Comparison of ENCODE assay signal across 9 cellular contexts in the genomic region with DNA sequence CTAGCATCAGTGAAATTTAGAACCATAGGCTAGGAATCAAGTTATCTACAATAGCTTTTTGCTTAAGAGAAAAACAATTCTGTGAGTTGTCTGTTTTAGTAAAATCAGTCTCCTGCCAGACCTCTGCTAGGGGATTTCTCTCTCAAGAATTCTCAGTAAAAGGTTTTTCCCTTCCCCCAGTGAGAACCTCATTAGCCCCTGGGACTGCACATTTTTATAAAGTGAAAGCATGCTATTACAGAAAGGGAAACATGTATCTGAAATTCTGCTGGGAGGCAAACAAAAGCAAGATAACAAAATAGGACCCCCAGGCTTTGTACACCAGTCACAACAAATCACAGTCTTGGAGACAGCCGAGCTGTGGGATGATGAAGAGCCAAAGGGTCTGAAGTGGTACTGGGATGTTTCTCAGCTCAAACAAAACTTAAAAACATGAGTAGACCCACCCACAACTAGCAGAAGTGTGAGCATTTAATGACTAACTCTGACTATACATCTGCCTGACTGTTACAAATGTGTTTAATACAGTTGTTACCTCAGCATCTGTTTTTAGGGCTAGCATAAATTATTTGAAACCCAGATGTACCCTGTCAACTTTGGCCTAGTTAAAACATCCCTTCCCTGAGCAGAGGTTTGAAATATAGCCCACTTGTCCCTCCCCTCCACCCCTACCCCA. TPM values are rescaled to one million over a fixed set of nuclear protein-coding genes. Genes with fewer than 3 reads are reported as not detected.
DNase-seq lines count a peak whose midpoint lies in the region; ATAC-seq and TF ChIP-seq lines count a peak whose summit lies in the region.
"Had no signal": no experiment of that assay in that cellular context is flagged by ENCODE, and none has a peak within 500 bp of the region (broad histone marks: within the 10 kb centered on the region; RNA-seq: fewer than 3 reads in every experiment).

No MANE protein-coding gene starts in this region.

- no peak overlapping the region for H3K9ac ChIP-seq in IMR-90 (ENCODE audit: low read depth, low read length)
- H3K9ac ChIP-seq in trophoblast cell (ENCODE audit: low read length): no peak overlapping the region
- no peak overlapping the region for H3K9ac ChIP-seq in Karpas-422 (ENCODE audit: low read length)

- H2AK9ac ChIP-seq in IMR-90 (replicated peaks; ENCODE audit: low read depth, low read length, poor library complexity): no peak overlapping the region

- ATAC-seq in GM18870 (IDR thresholded peaks at IDR 0.05; ENCODE audit: unreplicated experiment): peak; percentile 41
- ATAC-seq in IMR-90 (ENCODE audit: low read depth): peak; percentile 67

- H2AFZ ChIP-seq in IMR-90 (replicated peaks; ENCODE audit: low read length, poor library complexity) (no peak overlapping the region), trophoblast cell (ENCODE audit: insufficient read depth, low read length, poor library complexity) (no peak overlapping the region), Karpas-422 (ENCODE audit: low read length) (no peak overlapping the region)

- in situ Hi-C loops in IMR-90 (cut with MboI; ENCODE audit: low sequenced_read_pairs): loop anchor here (10.0 kb wide), 2 partner anchors 142 to 302 kb away; no protein-coding TSS in a partner anchor

- DNase-seq in CD4-positive, alpha-beta memory T cell: no peak
- peak; percentile 60 for DNase-seq in IMR-90
- peak; percentile 23 for DNase-seq in fibroblast of peridontal ligament (ENCODE audit: extremely low read depth)
- no peak for DNase-seq in DMS79 (lab: John Stamatoyannopoulos, UW)
- no peak for DNase-seq in cortex of kidney (lab: John Stamatoyannopoulos, UW)
- DNase-seq in trophoblast cell: no peak
- DNase-seq in Karpas-422: no peak
- DNase-seq: NCI-H1105 had no signal

- peaks cover 78% of the 10 kb centered on the region for H3K36me3 ChIP-seq in CD4-positive, alpha-beta memory T cell (ENCODE audit: insufficient read depth, low read length)
- H3K36me3 ChIP-seq in IMR-90 (ENCODE audit: control insufficient read depth, insufficient read depth, low read length) (peaks cover 42% of the 10 kb centered on the region), trophoblast cell (ENCODE audit: control insufficient read depth in 1 of 2, insufficient read depth in 2 of 2, low read length in 2 of 2) (peaks cover 43 to 74% of the 10 kb centered on the region in 2 experiments), Karpas-422 (ENCODE audit: insufficient read depth, low read length) (peaks cover 69% of the 10 kb centered on the region)

- peaks cover 13% of the 10 kb centered on the region for H4K20me1 ChIP-seq in IMR-90 (ENCODE audit: insufficient read depth, low read length)
- H4K20me1 ChIP-seq in Karpas-422 (ENCODE audit: insufficient read depth, low read depth, low read length): no peaks in the 10 kb centered on the region

- no peaks in the 10 kb centered on the region for H3K9me1 ChIP-seq in IMR-90 (ENCODE audit: insufficient read depth, low read length)

- peak overlapping the region in 5 of 7 donors; percentile 17 to 85 (median 64) for H3K27ac Mint-ChIP-seq in CD4-positive, alpha-beta memory T cell

- H3K4me3 ChIP-seq in CD4-positive, alpha-beta memory T cell (ENCODE audit: low read length in 2 of 2): no peak overlapping the region
- H3K4me3 ChIP-seq in IMR-90 (ENCODE audit: insufficient read depth, low read depth, low read length) (no peak overlapping the region), trophoblast cell (ENCODE audit: low read depth, low read length) (no peak overlapping the region), Karpas-422 (ENCODE audit: low read length) (no peak overlapping the region)

- POLR2A ChIA-PET in CD4-positive, alpha-beta memory T cell (lab: Charles Lee; ENCODE audit: partially characterized antibody): no interaction called here
- POLR2A ChIA-PET in IMR-90 (lab: Charles Lee; ENCODE audit: unreplicated experiment): no interaction called here

- TF ChIP-seq POLR2A in IMR-90 (IDR thresholded peaks at IDR 0.05; ENCODE audit: low read depth, low read length): no peak

- H3K36me3 Mint-ChIP-seq in CD4-positive, alpha-beta memory T cell: peaks cover 56 to 94% of the 10 kb centered on the region in 2 donors

- H3K79me1 ChIP-seq in IMR-90 (ENCODE audit: low read depth in 1 of 2, low read length in 2 of 2) (peaks cover 18 to 30% of the 10 kb centered on the region in 2 experiments), trophoblast cell (ENCODE audit: low read length) (no peaks in the 10 kb centered on the region)

- TF ChIP-seq RAD21 in IMR-90 (IDR thresholded peaks at IDR 0.05; ENCODE audit: low read length): no peak

- no peaks in the 10 kb centered on the region for H3K9me2 ChIP-seq in Karpas-422 (replicated peaks; ENCODE audit: insufficient read depth, low read length)

- H2AK5ac ChIP-seq in IMR-90 (ENCODE audit: low read depth, low read length): no peak overlapping the region
- H2AK5ac ChIP-seq in trophoblast cell (ENCODE audit: low read length): no peak overlapping the region

- H2BK120ac ChIP-seq in IMR-90 (ENCODE audit: low read depth, low read length): no peak overlapping the region
- H2BK120ac ChIP-seq in trophoblast cell (ENCODE audit: insufficient read depth, low read length, poor library complexity): no peak overlapping the region

- no peak overlapping the region for H4K5ac ChIP-seq in IMR-90 (ENCODE audit: low read depth, low read length)

- H2BK20ac ChIP-seq in IMR-90 (ENCODE audit: low read depth, low read length): no peak overlapping the region

- H3K18ac ChIP-seq in IMR-90 (ENCODE audit: low read depth, low read length): no peak overlapping the region
- no peak overlapping the region for H3K18ac ChIP-seq in trophoblast cell (ENCODE audit: low read length)

- intact Hi-C loops in CD4-positive, alpha-beta memory T cell (cut with micrococcal nuclease): no loop called here
- intact Hi-C loops in IMR-90 (cut with micrococcal nuclease): no loop called here

- no peaks in the 10 kb centered on the region for H3K27me3 ChIP-seq in CD4-positive, alpha-beta memory T cell (ENCODE audit: insufficient read depth, low read length)
- H3K27me3 ChIP-seq in IMR-90 (ENCODE audit: control insufficient read depth, insufficient read depth, low read length) (no peaks in the 10 kb centered on the region), trophoblast cell (ENCODE audit: insufficient read depth, low read length) (no peaks in the 10 kb centered on the region), Karpas-422 (ENCODE audit: low read length) (no peaks in the 10 kb centered on the region)

- H3K4me2 ChIP-seq in IMR-90 (ENCODE audit: low read depth, low read length) (peak overlapping the region; percentile 17; the same call in 1 of the 2 replicates), trophoblast cell (ENCODE audit: low read length) (no peak overlapping the region), Karpas-422 (ENCODE audit: low read depth, low read length, poor library complexity, severe bottlenecking) (no peak overlapping the region)

- H3K9me3 Mint-ChIP-seq in CD4-positive, alpha-beta memory T cell: peaks cover 0 to 2% (median 0%) of the 10 kb centered on the region in 8 donors

- H2BK5ac ChIP-seq in IMR-90 (ENCODE audit: low read depth, low read length, poor library complexity, severe bottlenecking): no peak overlapping the region
- H2BK5ac ChIP-seq in trophoblast cell (ENCODE audit: low read depth, low read length, poor library complexity): no peak overlapping the region

- H2BK15ac ChIP-seq in IMR-90 (ENCODE audit: low read depth, low read length): no peak overlapping the region

- H3K14ac ChIP-seq in IMR-90 (replicated peaks; ENCODE audit: low read depth, low read length): no peak overlapping the region
- no peak overlapping the region for H3K14ac ChIP-seq in trophoblast cell (ENCODE audit: low read length)

- H3K56ac ChIP-seq in IMR-90 (ENCODE audit: extremely low read depth, insufficient read depth, low read length): no peak overlapping the region

- no peaks in the 10 kb centered on the region for H3K79me2 ChIP-seq in trophoblast cell (ENCODE audit: control insufficient read depth, insufficient read depth, low read length, poor library complexity)
- H3K79me2 ChIP-seq in Karpas-422 (ENCODE audit: low read length): peaks cover 11% of the 10 kb centered on the region

- H4K91ac ChIP-seq in IMR-90 (ENCODE audit: insufficient read depth, low read depth, low read length): no peak overlapping the region
- H4K91ac ChIP-seq in trophoblast cell (ENCODE audit: low read depth, low read length): no peak overlapping the region

- no peak overlapping the region for H2BK12ac ChIP-seq in trophoblast cell (ENCODE audit: low read length)

- no peak overlapping the region for H4K8ac ChIP-seq in IMR-90 (ENCODE audit: low read depth in 2 of 2, low read length in 2 of 2)
- H4K8ac ChIP-seq in trophoblast cell (ENCODE audit: low read depth, low read length): no peak overlapping the region

- no peaks in the 10 kb centered on the region for H3K9me3 ChIP-seq in CD4-positive, alpha-beta memory T cell (ENCODE audit: control insufficient read depth in 1 of 2, low read length in 2 of 2)
- H3K9me3 ChIP-seq in IMR-90 (ENCODE audit: control insufficient read depth, insufficient read depth, low read length) (no peaks in the 10 kb centered on the region), trophoblast cell (ENCODE audit: insufficient read depth, low read depth, low read length) (no peaks in the 10 kb centered on the region), Karpas-422 (ENCODE audit: low read length) (no peaks in the 10 kb centered on the region)

- H3K4me1 Mint-ChIP-seq in CD4-positive, alpha-beta memory T cell: peaks cover 4 to 15% (median 6%) of the 10 kb centered on the region in 4 donors

- TF ChIP-seq CTCF in IMR-90 (conservative IDR thresholded peaks at IDR 0.05; ENCODE audit: low read depth, low read length): no peak

- CTCF ChIA-PET in CD4-positive, alpha-beta memory T cell (lab: Charles Lee; ENCODE audit: partially characterized antibody): interaction anchor here (1.4 kb wide), 1 partner anchor 16 kb away, joined by 3 read pairs; no protein-coding TSS in a partner anchor
- CTCF ChIA-PET in IMR-90 (lab: Yijun Ruan, JAX): no interaction called here

- H3K4me1 ChIP-seq in CD4-positive, alpha-beta memory T cell (ENCODE audit: insufficient read depth, low read length): no peaks in the 10 kb centered on the region
- peaks cover 4% of the 10 kb centered on the region for H3K4me1 ChIP-seq in IMR-90 (ENCODE audit: control insufficient read depth, insufficient read depth, low read length)
- H3K4me1 ChIP-seq in trophoblast cell (ENCODE audit: control insufficient read depth in 1 of 2, insufficient read depth in 2 of 2, low read length in 2 of 2): no peaks in the 10 kb centered on the region
- H3K4me1 ChIP-seq in Karpas-422 (ENCODE audit: low read length): no peaks in the 10 kb centered on the region

- no peak overlapping the region for H3K27ac ChIP-seq in CD4-positive, alpha-beta memory T cell (ENCODE audit: low read depth, low read length)
- H3K27ac ChIP-seq in IMR-90 (ENCODE audit: insufficient read depth, low read length) (no peak overlapping the region), trophoblast cell (ENCODE audit: low read depth, low read length) (no peak overlapping the region), Karpas-422 (ENCODE audit: low read length) (no peak overlapping the region)

- dilution Hi-C loops in IMR-90 (cut with HindIII; ENCODE audit: low sequenced_read_pairs, unreplicated experiment): no loop called here

- H4K12ac ChIP-seq in trophoblast cell (ENCODE audit: low read depth, low read length): no peak overlapping the region

- H3K4ac ChIP-seq in IMR-90 (ENCODE audit: low read depth, low read length) (no peak overlapping the region), trophoblast cell (ENCODE audit: low read depth, low read length) (no peak overlapping the region)

- BruUV-seq in IMR-90 (replicated peaks; lab: Mats Ljungman, UMichigan): no TSS peak

- no peaks in the 10 kb centered on the region for H3K27me3 Mint-ChIP-seq in CD4-positive, alpha-beta memory T cell

- WGBS in IMR-90 (ENCODE audit: extremely low coverage in 2 of 2, insufficient read length in 1 of 2), 2 experiments: no CpG with 5 or more reads among the region's 1 CpG
- no CpG with 5 or more reads among the region's 1 CpG for WGBS in trophoblast cell (ENCODE audit: extremely low coverage, insufficient coverage, insufficient read length)

- H3K4me3 Mint-ChIP-seq in CD4-positive, alpha-beta memory T cell: no peak overlapping the region

- no peak overlapping the region for H3K23ac ChIP-seq in IMR-90 (ENCODE audit: low read depth, low read length)
- no peak overlapping the region for H3K23ac ChIP-seq in trophoblast cell (ENCODE audit: low read length)

RNA-seq across cellular contexts. Expression of gene GLG1, which starts 20.0 kb away (rescaled TPM):
- 100 to 1,000 TPM; 173 to 176 TPM for total RNA-seq in CD4-positive, alpha-beta memory T cell
- 100 to 1,000 TPM; 121 to 209 TPM for polyA plus RNA-seq in CD4-positive, alpha-beta memory T cell
- 90.0 and 91.0 TPM in 2 replicates for total RNA-seq in IMR-90 (2012; rRNA removed)
- polyA plus RNA-seq in IMR-90 (2012; rRNA removed): 93.1 and 107 TPM in 2 replicates
- 51.2 and 73.5 TPM in 2 replicates for polyA plus RNA-seq in IMR-90 (2012; cell fraction: cytosol; rRNA removed)
- 46.2 and 115 TPM in 2 replicates for polyA plus RNA-seq in IMR-90 (2012; cell fraction: nucleus; rRNA removed; ENCODE audit: low replicate concordance)
- polyA plus RNA-seq in trophoblast cell (2013): 49.4 and 49.6 TPM in 2 replicates
- 65.2 and 87.8 TPM in 2 replicates for total RNA-seq in Karpas-422 (2014; rRNA removed; shearing (Covaris generic); ENCODE audit: low replicate concordance)

RNA-seq across cellular contexts. Expression of gene RFWD3, which starts 39.8 kb away (rescaled TPM):
- total RNA-seq in CD4-positive, alpha-beta memory T cell: 10 to 100 TPM; 59.2 to 64.7 TPM
- 10 to 100 TPM; 12.3 to 20.6 TPM for polyA plus RNA-seq in CD4-positive, alpha-beta memory T cell
- 27.6 and 28.3 TPM in 2 replicates for total RNA-seq in IMR-90 (2012; rRNA removed)
- polyA plus RNA-seq in IMR-90 (2012; rRNA removed): 14.9 and 16.7 TPM in 2 replicates
- polyA plus RNA-seq in IMR-90 (2012; cell fraction: cytosol; rRNA removed): 5.4 and 7.1 TPM in 2 replicates
- polyA plus RNA-seq in IMR-90 (2012; cell fraction: nucleus; rRNA removed; ENCODE audit: low replicate concordance): 10.9 and 17.0 TPM in 2 replicates
- 26.9 and 27.8 TPM in 2 replicates for polyA plus RNA-seq in trophoblast cell (2013)
- total RNA-seq in Karpas-422 (2014; rRNA removed; shearing (Covaris generic); ENCODE audit: low replicate concordance): 25.4 and 36.3 TPM in 2 replicates

Comparison
In these comparisons a context has a peak if more than half of its experiments do, and no peak if none do; other contexts are left out.
1. DNase-seq: peak in IMR-90 (single experiment) and fibroblast of peridontal ligament (single experiment); none in CD4-positive, alpha-beta memory T cell (0 of 5), DMS79 (single experiment), cortex of kidney (single experiment), trophoblast cell (0 of 2) and Karpas-422 (single experiment).